ENCODE assay signal across 16 cellular contexts in genomic region chr6:10511477-10511876, GRCh38. TPM values are rescaled to one million over a fixed set of nuclear protein-coding genes. Genes with fewer than 3 reads are reported as not detected.
A peak's percentile ranks its signal among the peaks of the same experiment; 100 is the strongest.
DNase-seq lines count a peak whose midpoint lies in the region; ATAC-seq and TF ChIP-seq lines count a peak whose summit lies in the region.
"Had no signal": no experiment of that assay in that cellular context is flagged by ENCODE, and none has a peak within 500 bp of the region (broad histone marks: within the 10 kb centered on the region; RNA-seq: fewer than 3 reads in every experiment).

No MANE protein-coding gene starts in this region.

- CTCF ChIA-PET in WTC11 (lab: Charles Lee), result interaction anchor here (0.6 to 2.0 kb wide), 14 partner anchors 9 to 211 kb away, joined by 3 to 16 read pairs (median 6); partner anchors contain the start of genes C6orf52, GCNT2, PAK1IP1 and TMEM14C

- DNase-seq in DMS53 (lab: John Stamatoyannopoulos, UW) (peak; percentile 40), DMS53 treated with DMSO at 0.1 percent for 48 hours (lab: John Stamatoyannopoulos, UW; ENCODE audit: unreplicated experiment) (no peak), WTC11 (ENCODE audit: low spot score) (no peak), right cardiac atrium (no peak), transverse colon (no peak), 8988T (no peak), NCI-H1436 (lab: John Stamatoyannopoulos, UW) (no peak)
- no peak for DNase-seq in activated CD8-positive, alpha-beta memory T cell treated with anti-CD3 and anti-CD28 coated beads, Interleukin-2, amount 50 U/mL, for 4 hours
- DNase-seq: activated CD4-positive, CD25-positive, alpha-beta regulatory T cell; activated T-cell treated with anti-CD3 and anti-CD28 coated beads, Interleukin-2, amount 50 U/mL, for 1 hour; anterior cingulate cortex; DND-41; Kasumi-1; mucosa of descending colon; NCI-H510A; right lobe of liver had no signal

- no peak overlapping the region for H3K4me3 ChIP-seq in right cardiac atrium (ENCODE audit: low read length)
- H3K4me3 ChIP-seq in transverse colon, result no peak overlapping the region
- H3K4me3 ChIP-seq: mucosa of descending colon had no signal

- H3K27me3 Mint-ChIP-seq in WTC11 (ENCODE audit: low read depth), result no peaks in the 10 kb centered on the region

- H3K4me3 Mint-ChIP-seq in WTC11, result no peak overlapping the region

- H3K27ac Mint-ChIP-seq in WTC11, result peak overlapping the region; percentile 22

- peak overlapping the region; percentile 85 for H3K27ac ChIP-seq in right cardiac atrium (ENCODE audit: low read length)
- peak overlapping the region in 3 of 4 donors; percentile 37 to 54 (median 42) for H3K27ac ChIP-seq in transverse colon
- H3K27ac ChIP-seq: right lobe of liver had no signal

- H3K9me3 ChIP-seq in right cardiac atrium (ENCODE audit: control insufficient read depth, low read length) (no peaks in the 10 kb centered on the region), transverse colon (no peaks in the 10 kb centered on the region)
- H3K9me3 ChIP-seq: mucosa of descending colon, right lobe of liver had no signal

- no peak for TF ChIP-seq EP300 in transverse colon (IDR thresholded peaks at IDR 0.05; ENCODE audit: low read depth)

- intact Hi-C loops in right cardiac atrium (cut with DNase I) (loop anchor here in 3 of 4 donors (5.0 to 10.0 kb wide), 2 partner anchors 181 to 183 kb away; partner anchors contain the start of genes C6orf52 (in 3 of the 3) and PAK1IP1 (in 3 of the 3)), transverse colon (cut with DNase I; ENCODE audit: low total_unique reads) (loop anchor here (2.0 to 5.0 kb wide), 2 partner anchors 106 to 183 kb away; partner anchors contain the start of genes C6orf52 and PAK1IP1)

- no peak for ATAC-seq in WTC11
- peak; percentile 70 to 87 for ATAC-seq in right cardiac atrium

- TF ChIP-seq POLR2A in transverse colon (IDR thresholded peaks at IDR 0.05), result no peak

- H3K4me1 ChIP-seq in right cardiac atrium (ENCODE audit: control insufficient read depth, insufficient read depth, low read length), result no peaks in the 10 kb centered on the region
- H3K4me1 ChIP-seq in transverse colon, result peaks cover 0 to 8% (median 5%) of the 10 kb centered on the region in 4 donors
- H3K4me1 ChIP-seq: right lobe of liver had no signal

- 22% methylated on average over 2 of the region's 2 CpGs for WGBS in right cardiac atrium
- 49 to 54% methylated on average over 2 of the region's 2 CpGs for WGBS in transverse colon (ENCODE audit: low coverage in 1 of 2), 2 donors

- no peak for TF ChIP-seq CTCF in WTC11 (IDR thresholded peaks at IDR 0.05)
- TF ChIP-seq CTCF in transverse colon (IDR thresholded peaks at IDR 0.05), result no peak

- H3K36me3 Mint-ChIP-seq in WTC11, result no peaks in the 10 kb centered on the region

- no peaks in the 10 kb centered on the region for H3K9me3 Mint-ChIP-seq in WTC11

- no peaks in the 10 kb centered on the region for H3K36me3 ChIP-seq in transverse colon
- H3K36me3 ChIP-seq: right lobe of liver had no signal

- in situ Hi-C loops in transverse colon (cut with MboI; ENCODE audit: low pct_ligation_motif_present in 1 of 4, low pct_unique_long_range_greater_than_20kb in 1 of 4, low sequenced_read_pairs in 3 of 4), result loop anchor here in 2 of 4 donors (10.0 kb wide), 1 partner anchor 183 kb away; the partner anchor contains the start of genes C6orf52 (in 2 of the 2) and PAK1IP1 (in 2 of the 2)

- H3K27me3 ChIP-seq in right cardiac atrium (ENCODE audit: control insufficient read depth, insufficient read depth), result no peaks in the 10 kb centered on the region
- H3K27me3 ChIP-seq in transverse colon, result no peaks in the 10 kb centered on the region
- H3K27me3 ChIP-seq: right lobe of liver had no signal

- H3K4me1 Mint-ChIP-seq in WTC11, result peaks cover 14% of the 10 kb centered on the region

- POLR2A ChIA-PET in WTC11 (lab: Charles Lee), result interaction anchor here (2.5 kb wide), 1 partner anchor 183 kb away, joined by 12 read pairs; the partner anchor contains the start of genes C6orf52 and PAK1IP1

TF ChIP-seq in WTC11, 78 proteins besides CTCF, POLR2A, EP300 and RAD21:
- no peak for TF ChIP-seq ZNF317 (CRISPR knock-in tag; IDR thresholded peaks at IDR 0.05; ENCODE audit: borderline replicate concordance, low read depth)

RNA-seq across cellular contexts. Expression of gene GCNT2, which starts 9.7 kb away (rescaled TPM):
- total RNA-seq in WTC11 (2021) (51.2 to 66.7 TPM (median 62.7 TPM) in 3 replicates), right cardiac atrium (10 to 100 TPM in 1 of 4 donors, 1 to 10 TPM in 3; 5.2 to 10.4 (median 7.7) TPM), transverse colon (10 to 100 TPM; 18.7 to 53.4 (median 31.3) TPM)
- 3.4 TPM for polyA plus RNA-seq in right cardiac atrium
